In the genomic region with DNA sequence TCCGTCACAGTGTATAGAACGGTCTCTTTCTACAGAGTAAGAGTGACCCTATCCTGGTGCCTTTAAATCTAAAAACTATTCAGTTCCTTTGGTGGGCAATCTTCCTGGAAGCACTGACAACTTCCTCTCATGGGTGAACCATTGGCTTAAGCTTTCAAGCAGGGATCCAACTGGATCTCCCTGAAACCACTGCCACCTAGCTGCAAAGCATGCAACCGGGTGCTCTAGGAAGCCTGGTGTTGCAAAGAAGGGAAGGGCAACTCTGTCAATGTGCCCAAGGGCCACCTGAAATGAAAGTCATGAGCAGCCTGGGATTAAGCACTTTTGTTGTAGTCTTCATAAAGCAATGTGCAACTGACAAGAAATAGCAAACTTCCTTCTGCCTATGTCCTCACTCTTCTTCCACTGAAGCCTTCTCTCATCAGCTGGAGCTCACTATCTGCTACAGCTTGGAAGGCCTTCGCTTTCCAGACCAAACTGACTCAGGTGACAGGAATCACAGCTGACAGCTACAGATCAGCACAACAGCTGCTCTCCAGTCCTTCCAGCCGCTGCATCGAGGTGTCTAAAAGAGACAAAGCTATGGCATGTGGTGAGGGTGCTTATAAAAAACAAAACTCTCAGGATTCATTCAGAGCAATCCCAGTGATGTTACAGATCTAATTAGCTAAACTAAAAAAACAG, we compare ENCODE assay signal across 9 cellular contexts. TPM values are rescaled to one million over a fixed set of nuclear protein-coding genes. Genes with fewer than 3 reads are reported as not detected.
A peak's percentile ranks its signal among the peaks of the same experiment; 100 is the strongest.
DNase-seq lines count a peak whose midpoint lies in the region; ATAC-seq and TF ChIP-seq lines count a peak whose summit lies in the region.
"Had no signal": no experiment of that assay in that cellular context is flagged by ENCODE, and none has a peak within 500 bp of the region (broad histone marks: within the 10 kb centered on the region; RNA-seq: fewer than 3 reads in every experiment).

No MANE protein-coding gene starts in this region.

- intact Hi-C loops in vagina (cut with DNase I), result no loop called here

- POLR2A ChIA-PET in GM10248 (lab: Yijun Ruan, JAX), result no interaction called here

- H3K36me3 Mint-ChIP-seq in neural crest cell (ENCODE audit: low read depth), result peaks cover 3% of the 10 kb centered on the region

- no peaks in the 10 kb centered on the region for H3K27me3 Mint-ChIP-seq in neural crest cell (ENCODE audit: low read depth)
- H3K27me3 Mint-ChIP-seq: activated CD8-positive, alpha-beta memory T cell treated with anti-CD3 and anti-CD28 coated beads, Interleukin-2, amount 10 ng/mL, durations not matched to agents 7 days and 5 days had no signal

- H3K4me3 Mint-ChIP-seq in neural crest cell, result no peak overlapping the region
- H3K4me3 Mint-ChIP-seq: activated CD8-positive, alpha-beta memory T cell treated with anti-CD3 and anti-CD28 coated beads, Interleukin-2, amount 10 ng/mL, durations not matched to agents 7 days and 5 days had no signal

- H3K9me3 ChIP-seq in vagina, result no peaks in the 10 kb centered on the region

- DNase-seq in GM10248 (ENCODE audit: extremely low spot score) (no peak), NCI-H2196 treated with DMSO at 0.1 percent for 48 hours (lab: John Stamatoyannopoulos, UW; ENCODE audit: unreplicated experiment) (peak; percentile 32), epithelial cell of esophagus (ENCODE audit: low read depth) (peak; percentile 32), neural crest cell (ENCODE audit: low read depth, low spot score) (no peak), vagina (ENCODE audit: extremely low spot score in 2 of 2) (no peak), EL (no peak)
- DNase-seq: activated CD8-positive, alpha-beta memory T cell treated with anti-CD3 and anti-CD28 coated beads, Interleukin-2, amount 10 ng/mL, durations not matched to agents 7 days and 5 days had no signal

- H3K9me3 Mint-ChIP-seq in neural crest cell, result no peaks in the 10 kb centered on the region

- H3K27ac ChIP-seq in vagina, result no peak overlapping the region

- H3K4me1 ChIP-seq in vagina, result no peaks in the 10 kb centered on the region

- CTCF ChIA-PET in GM10248 (lab: Yijun Ruan, JAX), result interaction anchor here (0.8 to 1.7 kb wide), 9 partner anchors 10 to 485 kb away, joined by 3 to 8 read pairs (median 4); no protein-coding TSS in a partner anchor

- no peaks in the 10 kb centered on the region for H3K4me1 Mint-ChIP-seq in neural crest cell

- no peak overlapping the region for H3K27ac Mint-ChIP-seq in neural crest cell (ENCODE audit: unreplicated experiment)
- H3K27ac Mint-ChIP-seq: activated CD8-positive, alpha-beta memory T cell treated with anti-CD3 and anti-CD28 coated beads, Interleukin-2, amount 10 ng/mL, durations not matched to agents 7 days and 5 days had no signal

- no peaks in the 10 kb centered on the region for H3K27me3 ChIP-seq in vagina

- H3K36me3 ChIP-seq in vagina, result peaks cover 0 to 61% of the 10 kb centered on the region in 2 donors

- TF ChIP-seq CTCF in GM10248 (IDR thresholded peaks at IDR 0.05; ENCODE audit: control extremely low read depth, extremely low read depth, low read depth, missing control alignments) (peak; percentile 29), epithelial cell of esophagus (IDR thresholded peaks at IDR 0.05; ENCODE audit: insufficient read depth, low read depth, low read length, missing control alignments) (peak; percentile 62), neural crest cell (conservative IDR thresholded peaks at IDR 0.05) (peak; percentile 38), vagina (IDR thresholded peaks at IDR 0.05) (no peak)

- ATAC-seq in GM21360 (IDR thresholded peaks at IDR 0.05; ENCODE audit: unreplicated experiment), result no peak
- no peak for ATAC-seq in HG02870 (IDR thresholded peaks at IDR 0.05; ENCODE audit: unreplicated experiment)
- ATAC-seq: activated CD8-positive, alpha-beta memory T cell treated with anti-CD3 and anti-CD28 coated beads, Interleukin-2, amount 10 ng/mL, durations not matched to agents 7 days and 5 days had no signal

- TF ChIP-seq POLR2A in vagina (IDR thresholded peaks at IDR 0.05), result no peak

- no peak overlapping the region for H3K4me3 ChIP-seq in epithelial cell of esophagus (ENCODE audit: low read length)
- H3K4me3 ChIP-seq in vagina, result no peak overlapping the region

RNA-seq across cellular contexts. Expression of a gene that starts 46.1 kb away (rescaled TPM):
- 11.1 and 11.4 TPM in 2 replicates for total RNA-seq in neural crest cell
- total RNA-seq in vagina, result 51.8 TPM

RNA-seq across cellular contexts. Expression of a gene that starts 55.9 kb away (rescaled TPM):
- total RNA-seq in neural crest cell (6.5 and 7.0 TPM in 2 replicates), vagina (10.1 TPM)

Comparison
In these comparisons a context has a peak if more than half of its experiments do, and no peak if none do; other contexts are left out.
1. DNase-seq: peak in NCI-H2196 treated with DMSO at 0.1 percent for 48 hours (single experiment) and epithelial cell of esophagus (single experiment); none in GM10248 (single experiment), neural crest cell (single experiment), vagina (0 of 2) and EL (single experiment).
2. CTCF ChIP-seq: peak in GM10248 (single experiment), epithelial cell of esophagus (single experiment) and neural crest cell (single experiment); none in vagina (0 of 3).